23 cellular contexts compared by ENCODE assay signal in genomic region chr5:176956756-176957155, GRCh38. TPM values are rescaled to one million over a fixed set of nuclear protein-coding genes. Genes with fewer than 3 reads are reported as not detected.
"Had no signal": no experiment of that assay in that cellular context is flagged by ENCODE, and none has a peak within 500 bp of the region (broad histone marks: within the 10 kb centered on the region; RNA-seq: fewer than 3 reads in every experiment).

No MANE protein-coding gene starts in this region.

- H3K4me3 ChIP-seq: esophagus muscularis mucosa, gastrocnemius medialis, heart right ventricle, neural progenitor cell, ovary, suprapubic skin, tibial artery, upper lobe of left lung, uterus had no signal

- H3K9ac ChIP-seq: neural progenitor cell had no signal

- H3K4me2 ChIP-seq: neural progenitor cell had no signal

- ATAC-seq: effector memory CD8-positive, alpha-beta T cell; gastrocnemius medialis; heart right ventricle; left lobe of liver; natural killer cell; right cardiac atrium; stimulated activated naive CD8-positive, alpha-beta T cell treated with anti-CD3 and anti-CD28 coated beads, Interleukin-15, Interleukin-2, amounts not matched to agents 100 U/mL and 50 U/mL, for 24 hours had no signal

- H3K9me3 Mint-ChIP-seq: effector memory CD8-positive, alpha-beta T cell; natural killer cell; neural progenitor cell had no signal

- H3K27me3 Mint-ChIP-seq: effector memory CD8-positive, alpha-beta T cell; progenitor cell of endocrine pancreas had no signal

- H3K4me3 Mint-ChIP-seq: effector memory CD8-positive, alpha-beta T cell; natural killer cell; neural progenitor cell had no signal

- H3K9me3 ChIP-seq: esophagus muscularis mucosa, gastrocnemius medialis, heart right ventricle, ovary, suprapubic skin, tibial artery, upper lobe of left lung, uterus had no signal

- H3K36me3 ChIP-seq: ovary, uterus had no signal

- H3K4me1 ChIP-seq: gastrocnemius medialis, neural progenitor cell, suprapubic skin, tibial artery, uterus had no signal

- DNase-seq: effector memory CD8-positive, alpha-beta T cell; gastrocnemius medialis; heart right ventricle; hypothalamus; islet precursor cell; natural killer cell; nucleus accumbens; ovary; right cardiac atrium; small intestine; stimulated activated CD4-positive, alpha-beta T cell treated with anti-CD3 and anti-CD28 coated beads, Interleukin-12 subunit alpha, Interleukin-12 subunit beta, amount 100 ng/mL, for 4 hours; stimulated activated naive CD8-positive, alpha-beta T cell treated with anti-CD3 and anti-CD28 coated beads, Interleukin-15, Interleukin-2, amounts not matched to agents 100 U/mL and 50 U/mL, for 24 hours; tibial artery; upper lobe of left lung; uterus had no signal

- H3K27ac Mint-ChIP-seq: natural killer cell, neural progenitor cell, progenitor cell of endocrine pancreas had no signal

- H3K27me3 ChIP-seq: esophagus muscularis mucosa, gastrocnemius medialis, heart right ventricle, neural progenitor cell, ovary, suprapubic skin, tibial artery, upper lobe of left lung, uterus had no signal

- H2AFZ ChIP-seq: neural progenitor cell had no signal

- H3K27ac ChIP-seq: epithelial cell of prostate, esophagus muscularis mucosa, gastrocnemius medialis, heart right ventricle, neural progenitor cell, ovary, suprapubic skin, tibial artery, upper lobe of left lung, uterus had no signal

RNA-seq across cellular contexts. Expression of gene HK3, which starts 57.6 kb away (rescaled TPM):
- total RNA-seq: fibroblast of villous mesenchyme, myocyte, progenitor cell of endocrine pancreas had no signal
